ENCODE assay signal across 14 cellular contexts in the genomic region with DNA sequence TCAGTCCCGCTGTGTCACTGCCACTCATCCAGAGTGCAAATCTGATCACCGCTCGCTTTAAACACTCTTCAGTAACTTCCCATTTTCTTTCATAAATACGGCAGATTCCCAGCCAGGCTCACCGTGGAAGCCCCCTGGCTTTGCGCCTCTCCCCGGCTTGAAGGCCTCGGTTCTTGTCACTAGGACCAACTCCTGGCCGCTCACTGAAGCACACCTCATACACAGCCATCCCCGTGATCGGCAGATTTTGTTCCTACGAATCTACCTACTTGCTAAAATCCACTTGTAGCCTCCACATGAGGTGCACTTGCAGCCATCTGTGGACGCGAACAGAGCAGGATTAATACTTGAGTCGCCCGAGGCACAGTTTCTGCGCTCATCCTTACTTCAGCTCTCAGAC.
A peak's percentile ranks its signal among the peaks of the same experiment; 100 is the strongest.
DNase-seq lines count a peak whose midpoint lies in the region; ATAC-seq, FAIRE-seq and TF ChIP-seq lines count a peak whose summit lies in the region.
"Had no signal": no experiment of that assay in that cellular context is flagged by ENCODE, and none has a peak within 500 bp of the region (broad histone marks: within the 10 kb centered on the region; RNA-seq: fewer than 3 reads in every experiment).

No MANE protein-coding gene starts in this region.

- no peak overlapping the region for H3K9ac ChIP-seq in H9 (ENCODE audit: extremely low read depth, insufficient read length, low read length)
- no peak overlapping the region for H3K9ac ChIP-seq in astrocyte (ENCODE audit: low read length)

- H3K4ac ChIP-seq in H9 (ENCODE audit: low read depth, low read length): no peak overlapping the region

- no peaks in the 10 kb centered on the region for H4K20me1 ChIP-seq in H9 (ENCODE audit: control insufficient read depth, insufficient read depth, insufficient read length)
- no peaks in the 10 kb centered on the region for H4K20me1 ChIP-seq in astrocyte (ENCODE audit: insufficient read depth, low read length)

- no peaks in the 10 kb centered on the region for H3K23me2 ChIP-seq in H9 (ENCODE audit: insufficient read length, low read depth, low read length, poor library complexity, severe bottlenecking)

- no peak overlapping the region for H4K8ac ChIP-seq in H9 (replicated peaks; ENCODE audit: insufficient read length, low read depth, low read length)

- peaks cover 0 to 19% (median 12%) of the 10 kb centered on the region in 3 experiments; a peak in 4 of 7 replicates for H3K36me3 Mint-ChIP-seq in H9 (ENCODE audit: insufficient read depth in 1 of 3, low read depth in 3 of 3)
- no peaks in the 10 kb centered on the region for H3K36me3 Mint-ChIP-seq in astrocyte (ENCODE audit: low read depth, unreplicated experiment)
- no peaks in the 10 kb centered on the region for H3K36me3 Mint-ChIP-seq in osteocyte (ENCODE audit: unreplicated experiment)

- no peak overlapping the region for H2BK12ac ChIP-seq in H9 (ENCODE audit: insufficient read length, low read depth, low read length)

- H4K91ac ChIP-seq in H9 (ENCODE audit: insufficient read length, low read depth, low read length): no peak overlapping the region

- WGBS in H9 (ENCODE audit: extremely low coverage, insufficient read length, low lambda C conversion rate): no CpG with 5 or more reads among the region's 17 CpGs

- H3K79me2 ChIP-seq in H9 (ENCODE audit: insufficient read depth, low read length) (no peaks in the 10 kb centered on the region), astrocyte (ENCODE audit: insufficient read depth, low read length) (no peaks in the 10 kb centered on the region)

- H4K5ac ChIP-seq in H9 (ENCODE audit: insufficient read length, low read depth, low read length): no peak overlapping the region

- H3K27ac Mint-ChIP-seq in H9 (peak overlapping the region in 2 of 3 experiments; percentile 49 to 54; a peak in 4 of 7 replicates), astrocyte (ENCODE audit: unreplicated experiment) (peak overlapping the region; percentile 14), osteocyte (ENCODE audit: unreplicated experiment) (no peak overlapping the region)
- H3K27ac Mint-ChIP-seq: B cell; CD4-positive, alpha-beta T cell had no signal

- H3K27me3 ChIP-seq in H9 (ENCODE audit: insufficient read depth, low read length) (no peaks in the 10 kb centered on the region), astrocyte (ENCODE audit: insufficient read depth, low read length) (no peaks in the 10 kb centered on the region), WERI-Rb-1 (ENCODE audit: insufficient read depth, low read depth, severe bottlenecking) (no peaks in the 10 kb centered on the region), left lung (peaks cover 0 to 11% of the 10 kb centered on the region in 2 donors)

- H3K4me2 ChIP-seq in H9 (ENCODE audit: insufficient read depth, insufficient read length, low read length) (no peak overlapping the region), astrocyte (ENCODE audit: low read length) (no peak overlapping the region)

- no peak overlapping the region for H2AK5ac ChIP-seq in H9 (ENCODE audit: insufficient read length, low read length)

- H3K4me1 Mint-ChIP-seq in H9 (peaks cover 26 to 29% of the 10 kb centered on the region in 2 experiments), astrocyte (ENCODE audit: low read depth, unreplicated experiment) (peaks cover 6% of the 10 kb centered on the region), osteocyte (ENCODE audit: unreplicated experiment) (no peaks in the 10 kb centered on the region)
- H3K4me1 Mint-ChIP-seq: B cell had no signal

- ATAC-seq in left lobe of liver: no peak
- ATAC-seq in GM19455 (IDR thresholded peaks at IDR 0.05; ENCODE audit: unreplicated experiment): no peak
- ATAC-seq in left lung: no peak

- H3K23ac ChIP-seq in H9 (ENCODE audit: insufficient read length, low read depth, low read length): no peak overlapping the region

- H3K36me3 ChIP-seq in astrocyte (ENCODE audit: insufficient read depth, low read length): no peaks in the 10 kb centered on the region
- H3K36me3 ChIP-seq in WERI-Rb-1: no peaks in the 10 kb centered on the region
- no peaks in the 10 kb centered on the region for H3K36me3 ChIP-seq in left lung

- TF ChIP-seq CTCF in H9 (conservative IDR thresholded peaks at IDR 0.05) (no peak), astrocyte (IDR thresholded peaks at IDR 0.05; ENCODE audit: insufficient read depth, low read depth, low read length) (no peak), osteocyte (IDR thresholded peaks at IDR 0.05) (no peak), WERI-Rb-1 (IDR thresholded peaks at IDR 0.05; ENCODE audit: low read depth, low read length) (no peak), left lung (IDR thresholded peaks at IDR 0.05) (no peak)

- no peak for FAIRE-seq in astrocyte (lab: Jason Lieb, UNC)
- FAIRE-seq: A204.1, H54 had no signal

- no peak overlapping the region for H2BK5ac ChIP-seq in H9 (ENCODE audit: insufficient read length, low read length)

- H2BK20ac ChIP-seq in H9 (ENCODE audit: low read depth, low read length, poor library complexity, severe bottlenecking): no peak overlapping the region

- H3K18ac ChIP-seq in H9 (ENCODE audit: insufficient read length, low read depth, low read length): no peak overlapping the region

- no peak overlapping the region for H2AFZ ChIP-seq in H9 (ENCODE audit: low read length)
- H2AFZ ChIP-seq in astrocyte (ENCODE audit: low read depth, low read length): no peak overlapping the region

- H3K9me3 ChIP-seq in H9 (ENCODE audit: control insufficient read depth, low read depth, low read length) (no peaks in the 10 kb centered on the region), astrocyte (ENCODE audit: insufficient read depth, low read depth, low read length) (no peaks in the 10 kb centered on the region), WERI-Rb-1 (ENCODE audit: severe bottlenecking) (peaks cover 2% of the 10 kb centered on the region), left lung (no peaks in the 10 kb centered on the region)

- no peaks in the 10 kb centered on the region for H3K79me1 ChIP-seq in H9 (ENCODE audit: insufficient read depth, low read depth, low read length, poor library complexity, severe bottlenecking)

- no peak overlapping the region for H3K56ac ChIP-seq in H9 (ENCODE audit: insufficient read length, low read depth, low read length)

- H3K4me3 ChIP-seq in astrocyte (ENCODE audit: insufficient read depth, low read depth, low read length): no peak overlapping the region
- H3K4me3 ChIP-seq in WERI-Rb-1 (ENCODE audit: low read depth, low read length): no peak overlapping the region
- H3K4me3 ChIP-seq in left lung: no peak overlapping the region

- DNase-seq in H9 (no peak), astrocyte (ENCODE audit: low read depth) (no peak), left lobe of liver (ENCODE audit: low spot score) (peak; percentile 22), osteocyte (ENCODE audit: extremely low spot score, unreplicated experiment) (peak; percentile 69), WERI-Rb-1 (no peak), left lung (no peak)
- DNase-seq: C1 segment of cervical spinal cord; Calu3; CD4-positive, alpha-beta T cell; DMS 273 treated with DMSO at 0.1 percent for 48 hours had no signal

- H3K27me3 Mint-ChIP-seq in H9 (ENCODE audit: low read depth) (peaks cover 26% of the 10 kb centered on the region), astrocyte (ENCODE audit: low read depth, unreplicated experiment) (peaks cover 31% of the 10 kb centered on the region), osteocyte (ENCODE audit: unreplicated experiment) (no peaks in the 10 kb centered on the region)

- H3K27ac ChIP-seq in H9 (ENCODE audit: insufficient read length, low read depth, low read length): no peak overlapping the region
- no peak overlapping the region for H3K27ac ChIP-seq in astrocyte (ENCODE audit: low read depth, low read length)
- no peak overlapping the region for H3K27ac ChIP-seq in WERI-Rb-1
- no peak overlapping the region for H3K27ac ChIP-seq in left lung

- peaks cover 0 to 5% of the 10 kb centered on the region in 2 experiments; a peak in 3 of 5 replicates for H3K9me3 Mint-ChIP-seq in H9
- peaks cover 9% of the 10 kb centered on the region for H3K9me3 Mint-ChIP-seq in astrocyte (ENCODE audit: unreplicated experiment)
- H3K9me3 Mint-ChIP-seq in osteocyte (ENCODE audit: unreplicated experiment): peaks cover 33% of the 10 kb centered on the region
- H3K9me3 Mint-ChIP-seq: CD4-positive, alpha-beta T cell had no signal

- H3K14ac ChIP-seq in H9 (ENCODE audit: insufficient read depth, low read length): no peak overlapping the region

- H3T11ph ChIP-seq in H9 (ENCODE audit: low read length): no peak overlapping the region

- peaks cover 5% of the 10 kb centered on the region; the same call in 1 of the 2 replicates for H3K4me1 ChIP-seq in H9 (ENCODE audit: insufficient read depth, low read length)
- no peaks in the 10 kb centered on the region for H3K4me1 ChIP-seq in astrocyte (ENCODE audit: insufficient read depth, low read length)
- H3K4me1 ChIP-seq in left lung: no peaks in the 10 kb centered on the region

- H3K4me3 Mint-ChIP-seq in H9 (no peak overlapping the region), astrocyte (ENCODE audit: unreplicated experiment) (no peak overlapping the region), osteocyte (ENCODE audit: unreplicated experiment) (no peak overlapping the region)
- H3K4me3 Mint-ChIP-seq: B cell; CD4-positive, alpha-beta T cell had no signal

- no peak overlapping the region for H2BK120ac ChIP-seq in H9 (ENCODE audit: low read depth, low read length, poor library complexity, severe bottlenecking)

- H2BK15ac ChIP-seq in H9 (ENCODE audit: low read depth, low read length): no peak overlapping the region

- intact Hi-C loops in left lung (cut with DNase I): no loop called here

Comparison
In these comparisons a context has a peak if more than half of its experiments do, and no peak if none do; other contexts are left out.
1. DNase-seq: peak in left lobe of liver (single experiment) and osteocyte (single experiment); none in H9 (single experiment), astrocyte (single experiment), WERI-Rb-1 (single experiment) and left lung (0 of 2).